25 cellular contexts compared by ENCODE assay signal in genomic region chrX:83185010-83185409, GRCh38.
"Had no signal": no experiment of that assay in that cellular context is flagged by ENCODE, and none has a peak within 500 bp of the region (broad histone marks: within the 10 kb centered on the region; RNA-seq: fewer than 3 reads in every experiment).

No MANE protein-coding gene starts in this region.

- H3K4me3 Mint-ChIP-seq: dendritic cell treated with granulocyte-macrophage colony-stimulating factor and Interleukin-4, amounts not matched to agents 40 ng/mL and 50 ng/mL, for 4 days; effector memory CD8-positive, alpha-beta T cell; endodermal cell had no signal

- H3K4me1 ChIP-seq: colonic mucosa, esophagus muscularis mucosa, esophagus squamous epithelium, foreskin keratinocyte, gastrocnemius medialis, gastroesophageal sphincter, heart left ventricle, heart right ventricle had no signal

- H3K4me3 ChIP-seq: colonic mucosa, coronary artery, dorsolateral prefrontal cortex, esophagus muscularis mucosa, esophagus squamous epithelium, gastrocnemius medialis, gastroesophageal sphincter, heart left ventricle, heart right ventricle had no signal

- H3K27ac ChIP-seq: colonic mucosa, coronary artery, dorsolateral prefrontal cortex, epithelial cell of prostate, esophagus muscularis mucosa, esophagus squamous epithelium, foreskin keratinocyte, gastrocnemius medialis, gastroesophageal sphincter, heart left ventricle, heart right ventricle had no signal

- H3K27me3 ChIP-seq: colonic mucosa, esophagus muscularis mucosa, esophagus squamous epithelium, foreskin keratinocyte, gastrocnemius medialis, gastroesophageal sphincter, heart left ventricle, heart right ventricle had no signal

- H3K4me1 Mint-ChIP-seq: endodermal cell had no signal

- H3K9me3 ChIP-seq: colonic mucosa, esophagus muscularis mucosa, esophagus squamous epithelium, gastrocnemius medialis, gastroesophageal sphincter had no signal

- H3K27me3 Mint-ChIP-seq: dendritic cell treated with granulocyte-macrophage colony-stimulating factor and Interleukin-4, amounts not matched to agents 40 ng/mL and 50 ng/mL, for 4 days; effector memory CD8-positive, alpha-beta T cell had no signal

- H3K27ac Mint-ChIP-seq: dendritic cell treated with granulocyte-macrophage colony-stimulating factor and Interleukin-4, amounts not matched to agents 40 ng/mL and 50 ng/mL, for 4 days; effector memory CD8-positive, alpha-beta T cell; endodermal cell had no signal

- ATAC-seq: effector memory CD8-positive, alpha-beta T cell; esophagus mucosa; foreskin keratinocyte; gastrocnemius medialis; gastroesophageal sphincter; heart right ventricle had no signal

- H3K36me3 ChIP-seq: colonic mucosa, esophagus muscularis mucosa, esophagus squamous epithelium, gastrocnemius medialis, gastroesophageal sphincter, heart left ventricle, heart right ventricle had no signal

- DNase-seq: colonic mucosa; cortex of kidney; dermis blood vessel endothelial cell; dorsolateral prefrontal cortex; effector CD4-positive, alpha-beta T cell; effector CD8-positive, alpha-beta T cell; effector memory CD4-positive, alpha-beta T cell; effector memory CD8-positive, alpha-beta T cell; endodermal cell; erythroblast; esophagus squamous epithelium; foreskin fibroblast; foreskin keratinocyte; foreskin melanocyte; gastrocnemius medialis; glutamatergic neuron; head of caudate nucleus; heart left ventricle; heart right ventricle had no signal
